Comparison of ENCODE assay signal across 23 cellular contexts in the genomic region with DNA sequence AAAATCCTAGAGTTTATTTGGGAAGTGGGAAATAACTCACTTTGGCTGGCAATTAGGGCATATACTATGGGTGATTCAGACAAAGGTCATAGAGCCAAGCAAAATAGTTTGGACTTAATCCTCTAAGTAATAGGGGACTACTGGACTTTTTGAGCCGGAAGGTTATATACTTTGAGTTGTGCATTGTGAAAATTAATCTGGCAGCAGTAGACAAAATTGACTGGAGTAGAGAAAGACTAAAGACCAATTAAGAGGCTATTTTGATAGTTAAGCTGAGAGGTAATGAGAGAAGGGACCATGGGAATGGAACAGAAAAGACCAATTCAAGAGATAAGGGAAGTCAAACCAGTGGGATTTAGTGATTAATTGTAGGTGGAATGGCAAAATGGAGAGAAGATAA.
"Had no signal": no experiment of that assay in that cellular context is flagged by ENCODE, and none has a peak within 500 bp of the region (broad histone marks: within the 10 kb centered on the region; RNA-seq: fewer than 3 reads in every experiment).

No MANE protein-coding gene starts in this region.

- H3K4me2 ChIP-seq: SK-N-SH had no signal

- H3K36me3 ChIP-seq: MG63 had no signal

- H3K9ac ChIP-seq: SK-N-SH had no signal

- H3K27ac ChIP-seq: HL-60, RWPE1 had no signal

- DNase-seq: Karpas-422, KBM-7, MG63, NCI-H1092, NCI-H1105 treated with DMSO at 0.1 percent for 48 hours, NCI-H1417 treated with DMSO at 0.1 percent for 48 hours, NCI-H146, NCI-H1694 treated with DMSO at 0.1 percent for 48 hours, NCI-H1930, NCI-H2081, NCI-H2171, NCI-H226, NCI-H446, NCI-H510A, NCI-H524 treated with DMSO at 0.1 percent for 48 hours, NCI-H69, NCI-H774, PC-3, SHP77, SK-N-SH had no signal

- H3K4me3 ChIP-seq: MG63 had no signal

- ATAC-seq: Panc1, PC-3 had no signal

- H3K9me3 ChIP-seq: MG63, SK-N-SH had no signal
